ENCODE assay signal across 7 cellular contexts in the genomic region with DNA sequence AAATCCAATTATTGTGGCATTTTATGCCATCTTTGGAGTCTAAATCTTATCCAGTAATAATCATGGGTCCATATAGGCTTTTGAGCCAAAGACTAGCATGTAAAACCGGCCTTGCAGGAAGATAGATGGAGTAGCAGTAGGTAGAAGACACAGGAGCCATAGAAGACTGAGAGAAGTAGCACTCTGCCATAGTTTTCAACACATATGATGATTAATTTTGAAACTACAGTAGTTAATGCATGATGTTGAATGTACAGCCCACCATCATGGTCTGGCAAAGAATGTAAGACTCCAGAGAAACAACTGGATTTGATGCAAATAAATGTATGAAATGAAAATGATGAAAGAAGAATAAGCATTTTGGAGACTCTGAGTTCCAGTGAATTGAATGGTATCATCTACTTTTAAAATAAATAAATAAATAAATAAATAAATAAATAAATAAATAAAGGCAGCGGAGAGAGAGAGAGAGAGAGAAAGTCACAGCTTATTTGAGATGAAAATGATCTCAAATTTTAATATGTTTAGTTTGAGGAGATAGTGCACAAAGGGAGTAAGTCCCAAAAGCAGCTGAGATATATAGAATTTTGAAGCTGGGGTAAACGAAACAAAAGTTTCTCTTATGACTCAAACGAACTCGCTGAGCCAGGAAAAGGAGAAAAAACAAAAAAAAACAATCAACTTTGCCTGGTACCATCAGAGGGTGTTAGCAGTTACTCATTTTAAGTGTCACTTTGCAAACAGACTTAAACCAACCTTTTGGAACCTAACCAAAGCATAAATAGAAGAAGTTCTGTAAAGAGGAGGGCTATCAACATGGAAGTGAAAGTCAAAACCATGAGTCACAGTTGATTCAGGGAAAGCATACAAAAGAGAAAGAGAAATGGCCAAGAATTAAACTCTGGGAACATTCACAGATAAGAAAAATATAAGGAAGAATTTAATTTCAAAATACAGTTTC.
DNase-seq lines count a peak whose midpoint lies in the region; ATAC-seq and TF ChIP-seq lines count a peak whose summit lies in the region.

No MANE protein-coding gene starts in this region.

- no peaks in the 10 kb centered on the region for H3K79me2 ChIP-seq in fibroblast of lung (ENCODE audit: control insufficient read depth, insufficient read depth, low read length)

- H3K9ac ChIP-seq in fibroblast of lung (ENCODE audit: insufficient read depth, low read length) = no peak overlapping the region

- H3K27ac ChIP-seq in fibroblast of lung (ENCODE audit: insufficient read depth, low read length) (peak overlapping the region; percentile 25), gastrocnemius medialis (no peak overlapping the region)

- intact Hi-C loops in gastrocnemius medialis (cut with DNase I; ENCODE audit: low total_unique reads) = no loop called here

- no peaks in the 10 kb centered on the region for H3K4me1 ChIP-seq in fibroblast of lung (ENCODE audit: control insufficient read depth, extremely low read depth, insufficient read depth, low read length)
- peaks cover 0 to 3% of the 10 kb centered on the region in 2 donors for H3K4me1 ChIP-seq in gastrocnemius medialis

- peak overlapping the region; percentile 15 for H3K4me2 ChIP-seq in fibroblast of lung (ENCODE audit: extremely low read depth, insufficient read depth, low read length)

- no peaks in the 10 kb centered on the region for H4K20me1 ChIP-seq in fibroblast of lung (ENCODE audit: control insufficient read depth, extremely low read depth, insufficient read depth, low read length)

- H3K4me3 ChIP-seq in fibroblast of lung (replicated peaks in 1 of 4; ENCODE audit: control extremely low read depth in 1 of 4, insufficient read depth in 1 of 4, low read depth in 3 of 4, low read length in 4 of 4) (peak overlapping the region in 3 of 4 experiments; percentile 26 to 44 (median 36)), gastrocnemius medialis (peak overlapping the region in 3 of 4 donors; percentile 0 to 29 (median 26))

- DNase-seq in NOMO-1 (lab: John Stamatoyannopoulos, UW; ENCODE audit: unreplicated experiment in 2 of 2) (peak; percentile 61 to 95), fibroblast of lung (ENCODE audit: low read depth in 2 of 2) (peak; percentile 92 to 98), gastrocnemius medialis (no peak), iPS-NIHi11 (ENCODE audit: low spot score) (no peak)
- no peak for DNase-seq in stimulated activated CD4-positive, alpha-beta T cell treated with anti-CD3 and anti-CD28 coated beads, Interleukin-4, amount 100 ng/mL, for 24 hours

- H3K27me3 ChIP-seq in fibroblast of lung (ENCODE audit: control insufficient read depth, insufficient read depth, low read length) (no peaks in the 10 kb centered on the region), gastrocnemius medialis (no peaks in the 10 kb centered on the region)

- TF ChIP-seq CTCF in fibroblast of lung (conservative IDR thresholded peaks at IDR 0.05 in 1 of 2, IDR thresholded peaks at IDR 0.05 in 1 of 2; ENCODE audit: low read depth in 1 of 2, low read length in 2 of 2) (no peak), gastrocnemius medialis (IDR thresholded peaks at IDR 0.05 in 4 of 5, conservative IDR thresholded peaks at IDR 0.05 in 1 of 5) (no peak)

- H2AFZ ChIP-seq in fibroblast of lung (ENCODE audit: low read length) = no peak overlapping the region

- peak; percentile 95 for ATAC-seq in GM18907 (IDR thresholded peaks at IDR 0.05; ENCODE audit: unreplicated experiment)
- ATAC-seq in HG02943 (IDR thresholded peaks at IDR 0.05; ENCODE audit: low read depth, unreplicated experiment) = peak; percentile 78
- no peak for ATAC-seq in gastrocnemius medialis

- H3K9me3 ChIP-seq in fibroblast of lung (ENCODE audit: control insufficient read depth, insufficient read depth, low read depth, low read length) (no peaks in the 10 kb centered on the region), gastrocnemius medialis (no peaks in the 10 kb centered on the region)

- no peak for TF ChIP-seq POLR2A in gastrocnemius medialis (IDR thresholded peaks at IDR 0.05)

- in situ Hi-C loops in gastrocnemius medialis (cut with MboI; ENCODE audit: low sequenced_read_pairs in 4 of 4) = no loop called here

- H3K36me3 ChIP-seq in fibroblast of lung (ENCODE audit: control insufficient read depth, insufficient read depth, low read length) (no peaks in the 10 kb centered on the region), gastrocnemius medialis (no peaks in the 10 kb centered on the region)

Comparison
In these comparisons a context has a peak if more than half of its experiments do, and no peak if none do; other contexts are left out.
1. ATAC-seq: peak in GM18907 (single experiment) and HG02943 (single experiment); none in gastrocnemius medialis (0 of 2).
2. DNase-seq: peak in NOMO-1 (2 of 2) and fibroblast of lung (2 of 2); none in gastrocnemius medialis (0 of 2), iPS-NIHi11 (single experiment) and stimulated activated CD4-positive, alpha-beta T cell treated with anti-CD3 and anti-CD28 coated beads, Interleukin-4, amount 100 ng/mL, for 24 hours (single experiment).